10 cellular contexts compared by ENCODE assay signal in genomic region chr9:98315067-98315453, GRCh38.
"Had no signal": no experiment of that assay in that cellular context is flagged by ENCODE, and none has a peak within 500 bp of the region (broad histone marks: within the 10 kb centered on the region; RNA-seq: fewer than 3 reads in every experiment).

No MANE protein-coding gene starts in this region.

- H3K9me3 Mint-ChIP-seq: activated naive CD8-positive, alpha-beta T cell treated with anti-CD3 and anti-CD28 coated beads, Interleukin-2, amount 50 U/mL, for 24 hours; activated T-cell treated with anti-CD3 and anti-CD28 coated beads, Interleukin-2, amount 50 U/mL, for 4 hours; brain; T-helper 1 cell treated with Interleukin-12 subunit alpha and Interleukin-12 subunit beta and Interleukin-4 antibody, amounts not matched to agents 30 μg/mL and 1 μg/mL, for 36 hours; T-helper 2 cell treated with Interferon-gamma antibody and Interleukin-4, amounts not matched to agents 5 μg/mL and 100 μg/mL, for 36 hours had no signal

- H3K36me3 Mint-ChIP-seq: activated naive CD8-positive, alpha-beta T cell; brain had no signal

- H3K27me3 ChIP-seq: Peyer's patch, SJSA1 had no signal

- H3K4me1 ChIP-seq: Peyer's patch, SJSA1 had no signal

- H3K27ac Mint-ChIP-seq: activated CD8-positive, alpha-beta T cell treated with anti-CD3 and anti-CD28 coated beads, Interleukin-2, amount 10 ng/mL, durations not matched to agents 7 days and 5 days; activated naive CD8-positive, alpha-beta T cell; activated naive CD8-positive, alpha-beta T cell treated with anti-CD3 and anti-CD28 coated beads, Interleukin-2, amount 50 U/mL, for 24 hours; T-helper 1 cell treated with Interleukin-12 subunit alpha and Interleukin-12 subunit beta and Interleukin-4 antibody, amounts not matched to agents 30 μg/mL and 1 μg/mL, for 36 hours; T-helper 2 cell treated with Interferon-gamma antibody and Interleukin-4, amounts not matched to agents 5 μg/mL and 100 μg/mL, for 36 hours had no signal

- H3K4me2 ChIP-seq: SK-N-SH had no signal

- H3K9ac ChIP-seq: SK-N-SH had no signal

- H3K4me1 Mint-ChIP-seq: activated naive CD8-positive, alpha-beta T cell treated with anti-CD3 and anti-CD28 coated beads, Interleukin-2, amount 50 U/mL, for 24 hours had no signal

- H3K27me3 Mint-ChIP-seq: activated naive CD8-positive, alpha-beta T cell; activated naive CD8-positive, alpha-beta T cell treated with anti-CD3 and anti-CD28 coated beads, Interleukin-2, amount 50 U/mL, for 24 hours had no signal

- H3K36me3 ChIP-seq: Peyer's patch, SJSA1 had no signal

- H3K9me3 ChIP-seq: Peyer's patch, SJSA1, SK-N-SH had no signal

- H3K4me3 Mint-ChIP-seq: activated CD8-positive, alpha-beta T cell treated with anti-CD3 and anti-CD28 coated beads, Interleukin-2, amount 10 ng/mL, durations not matched to agents 7 days and 5 days; activated naive CD8-positive, alpha-beta T cell; activated naive CD8-positive, alpha-beta T cell treated with anti-CD3 and anti-CD28 coated beads, Interleukin-2, amount 50 U/mL, for 24 hours; activated T-cell treated with anti-CD3 and anti-CD28 coated beads, Interleukin-2, amount 50 U/mL, for 4 hours; brain; T-helper 1 cell treated with Interleukin-12 subunit alpha and Interleukin-12 subunit beta and Interleukin-4 antibody, amounts not matched to agents 30 μg/mL and 1 μg/mL, for 36 hours; T-helper 2 cell treated with Interferon-gamma antibody and Interleukin-4, amounts not matched to agents 5 μg/mL and 100 μg/mL, for 36 hours had no signal

- H3K4me3 ChIP-seq: Peyer's patch, SJSA1 had no signal

- H3K27ac ChIP-seq: Peyer's patch, SJSA1 had no signal
